ENCODE assay signal across 15 cellular contexts in the genomic region with DNA sequence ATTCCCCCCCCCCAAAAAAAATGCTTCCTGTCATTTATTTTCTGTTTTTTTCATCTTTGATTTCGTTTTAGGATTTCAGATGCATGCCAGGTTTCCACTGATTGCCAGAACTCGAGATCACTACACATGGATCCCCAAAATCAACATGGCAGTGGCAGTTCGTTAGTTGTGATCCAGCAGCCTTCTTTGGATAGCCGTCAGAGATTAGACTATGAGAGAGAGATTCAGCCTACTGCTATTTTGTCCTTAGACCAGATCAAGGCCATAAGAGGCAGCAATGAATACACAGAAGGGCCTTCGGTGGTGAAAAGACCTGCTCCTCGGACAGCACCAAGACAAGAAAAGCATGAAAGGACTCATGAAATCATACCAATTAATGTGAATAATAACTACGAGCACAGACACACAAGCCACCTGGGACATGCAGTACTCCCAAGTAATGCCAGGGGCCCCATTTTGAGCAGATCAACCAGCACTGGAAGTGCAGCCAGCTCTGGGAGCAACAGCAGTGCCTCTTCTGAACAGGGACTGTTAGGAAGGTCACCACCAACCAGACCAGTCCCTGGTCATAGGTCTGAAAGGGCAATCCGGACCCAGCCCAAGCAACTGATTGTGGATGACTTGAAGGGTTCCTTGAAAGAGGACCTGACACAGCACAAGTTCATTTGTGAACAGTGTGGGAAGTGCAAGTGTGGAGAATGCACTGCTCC. TPM values are rescaled to one million over a fixed set of nuclear protein-coding genes. Genes with fewer than 3 reads are reported as not detected.
A peak's percentile ranks its signal among the peaks of the same experiment; 100 is the strongest.
DNase-seq lines count a peak whose midpoint lies in the region; ATAC-seq, FAIRE-seq and TF ChIP-seq lines count a peak whose summit lies in the region.
"Had no signal": no experiment of that assay in that cellular context is flagged by ENCODE, and none has a peak within 500 bp of the region (broad histone marks: within the 10 kb centered on the region; RNA-seq: fewer than 3 reads in every experiment).

No MANE protein-coding gene starts in this region.

- H3K27ac ChIP-seq in astrocyte (ENCODE audit: low read depth, low read length) = no peak overlapping the region
- peak overlapping the region; percentile 90 for H3K27ac ChIP-seq in HepG2 (ENCODE audit: extremely low read length, insufficient read depth, low read length)
- H3K27ac ChIP-seq: 22Rv1 had no signal

- POLR2A ChIA-PET in HepG2 (lab: Yijun Ruan, JAX) = interaction anchor here (0.8 to 2.3 kb wide), 3 partner anchors 12 to 153 kb away, joined by 3 to 12 read pairs (median 11); no protein-coding TSS in a partner anchor

- no peak for TF ChIP-seq EP300 in HepG2 (IDR thresholded peaks at IDR 0.05; ENCODE audit: low read depth in 2 of 2, low read length in 2 of 2)
- no peak for TF ChIP-seq EP300 in HepG2 (CRISPR knock-in tag; IDR thresholded peaks at IDR 0.05; ENCODE audit: borderline replicate concordance)

- H3K4me1 Mint-ChIP-seq in astrocyte (ENCODE audit: low read depth, unreplicated experiment) = peaks cover 9% of the 10 kb centered on the region
- H3K4me1 Mint-ChIP-seq in stimulated activated naive CD8-positive, alpha-beta T cell treated with anti-CD3 and anti-CD28 coated beads, Interleukin-15, amount 100 ng/mL, for 72 hours = peaks cover 44% of the 10 kb centered on the region

- H2AFZ ChIP-seq in astrocyte (ENCODE audit: low read depth, low read length) (no peak overlapping the region), HepG2 (ENCODE audit: low read length) (no peak overlapping the region)

- ATAC-seq in HepG2 = peak; percentile 18
- ATAC-seq in stimulated activated naive CD8-positive, alpha-beta T cell treated with anti-CD3 and anti-CD28 coated beads, Interleukin-15, amount 100 ng/mL, for 72 hours = no peak

- in situ Hi-C loops in HepG2 (cut with HindIII; ENCODE audit: extremely low pct_ligation_motif_present, low pct_unique_long_range_greater_than_20kb) = no loop called here

- H3K9me3 Mint-ChIP-seq in astrocyte (ENCODE audit: unreplicated experiment) = peaks cover 2% of the 10 kb centered on the region
- no peaks in the 10 kb centered on the region for H3K9me3 Mint-ChIP-seq in stimulated activated naive CD8-positive, alpha-beta T cell treated with anti-CD3 and anti-CD28 coated beads, Interleukin-15, amount 100 ng/mL, for 72 hours

- intact Hi-C loops in HepG2 (cut with micrococcal nuclease; ENCODE audit: unreplicated experiment) = loop anchor here (5.0 kb wide), 1 partner anchor 41 kb away; no protein-coding TSS in a partner anchor

- no peak overlapping the region for H3K27ac Mint-ChIP-seq in astrocyte (ENCODE audit: unreplicated experiment)
- peak overlapping the region; percentile 50 to 80 for H3K27ac Mint-ChIP-seq in stimulated activated naive CD8-positive, alpha-beta T cell treated with anti-CD3 and anti-CD28 coated beads, Interleukin-15, amount 100 ng/mL, for 72 hours

- no peak for TF ChIP-seq RAD21 in HepG2 (CRISPR knock-in tag; IDR thresholded peaks at IDR 0.05)

- 45% methylated on average over 8 of the region's 8 CpGs for WGBS in HepG2 (ENCODE audit: low lambda C conversion rate)

- H3K79me2 ChIP-seq in astrocyte (ENCODE audit: insufficient read depth, low read length) (peaks cover 3% of the 10 kb centered on the region), HepG2 (ENCODE audit: insufficient read depth, low read length) (peaks cover 90% of the 10 kb centered on the region)

- no peak overlapping the region for H3K4me3 ChIP-seq in astrocyte (ENCODE audit: insufficient read depth, low read depth, low read length)
- H3K4me3 ChIP-seq in HepG2 (replicated peaks in 1 of 3; ENCODE audit: insufficient read depth in 1 of 3, low read depth in 2 of 3, low read length in 3 of 3) = peak overlapping the region; percentile 83 to 96 (median 90)

- H3K36me3 ChIP-seq in astrocyte (ENCODE audit: insufficient read depth, low read length) = no peaks in the 10 kb centered on the region
- H3K36me3 ChIP-seq in HepG2 (replicated peaks in 1 of 2; ENCODE audit: control insufficient read depth in 1 of 2, insufficient read depth in 2 of 2, low read length in 2 of 2) = peaks cover 20 to 34% of the 10 kb centered on the region in 2 experiments

- no peaks in the 10 kb centered on the region for H3K27me3 Mint-ChIP-seq in astrocyte (ENCODE audit: low read depth, unreplicated experiment)
- H3K27me3 Mint-ChIP-seq in stimulated activated naive CD8-positive, alpha-beta T cell treated with anti-CD3 and anti-CD28 coated beads, Interleukin-15, amount 100 ng/mL, for 72 hours = no peaks in the 10 kb centered on the region

- no TSS peak for BruUV-seq in HepG2 (replicated peaks; lab: Mats Ljungman, UMichigan)

- H3K9me3 ChIP-seq in astrocyte (ENCODE audit: insufficient read depth, low read depth, low read length) (no peaks in the 10 kb centered on the region), HepG2 (ENCODE audit: low read length) (no peaks in the 10 kb centered on the region)

- TF ChIP-seq CTCF in astrocyte (IDR thresholded peaks at IDR 0.05; ENCODE audit: insufficient read depth, low read depth, low read length) = no peak
- TF ChIP-seq CTCF in HepG2 (CRISPR knock-in tag; IDR thresholded peaks at IDR 0.05) = no peak
- no peak for TF ChIP-seq CTCF in GM10266 (IDR thresholded peaks at IDR 0.05; ENCODE audit: control insufficient read depth, insufficient read depth, low read depth, missing control alignments)

- H3K9ac ChIP-seq in astrocyte (ENCODE audit: low read length) (no peak overlapping the region), HepG2 (ENCODE audit: insufficient read depth, low read depth, low read length) (peak overlapping the region; percentile 87)

- H3K36me3 Mint-ChIP-seq in astrocyte (ENCODE audit: low read depth, unreplicated experiment) = peaks cover 29% of the 10 kb centered on the region

- peak in 1 of 2 experiments; percentile 25; a peak in 1 of 4 replicates for TF ChIP-seq POLR2A in HepG2 (IDR thresholded peaks at IDR 0.05; ENCODE audit: insufficient read depth in 1 of 2, low read depth in 2 of 2, low read length in 2 of 2)

- H4K20me1 ChIP-seq in astrocyte (ENCODE audit: insufficient read depth, low read length) = no peaks in the 10 kb centered on the region
- H4K20me1 ChIP-seq in HepG2 (ENCODE audit: insufficient read depth, low read length) = peaks cover 47% of the 10 kb centered on the region

- CTCF ChIA-PET in HepG2 (lab: Yijun Ruan, JAX; ENCODE audit: low intra/inter-chr PET ratio, low total read pairs) = no interaction called here

- DNase-seq in DMS53 (lab: John Stamatoyannopoulos, UW) = peak; percentile 13
- no peak for DNase-seq in DMS53 treated with DMSO at 0.1 percent for 48 hours (lab: John Stamatoyannopoulos, UW; ENCODE audit: unreplicated experiment)
- DNase-seq in astrocyte (ENCODE audit: low read depth) = no peak
- no peak for DNase-seq in HepG2 (ENCODE audit: low spot score)
- DNase-seq in stimulated activated naive CD8-positive, alpha-beta T cell treated with anti-CD3 and anti-CD28 coated beads, Interleukin-15, amount 100 ng/mL, for 72 hours = no peak
- DNase-seq in GM10266 (ENCODE audit: extremely low spot score) = no peak
- DNase-seq in NOMO-1 (lab: John Stamatoyannopoulos, UW; ENCODE audit: unreplicated experiment in 2 of 2) = no peak
- DNase-seq in H4 (ENCODE audit: low spot score) = no peak
- DNase-seq: activated naive CD4-positive, alpha-beta T cell treated with anti-CD3 and anti-CD28 coated beads, Interleukin-2, amount 50 U/mL, for 16 hours; DMS79; kidney glomerular epithelial cell; NCI-H2081 treated with DMSO at 0.1 percent for 48 hours; OCI-M1 had no signal

- H3K4me1 ChIP-seq in astrocyte (ENCODE audit: insufficient read depth, low read length) = peaks cover 9% of the 10 kb centered on the region
- peaks cover 57% of the 10 kb centered on the region for H3K4me1 ChIP-seq in HepG2 (ENCODE audit: insufficient read depth, low read length)

- H3K4me3 Mint-ChIP-seq in astrocyte (ENCODE audit: unreplicated experiment) = peak overlapping the region; percentile 99
- H3K4me3 Mint-ChIP-seq in stimulated activated naive CD8-positive, alpha-beta T cell treated with anti-CD3 and anti-CD28 coated beads, Interleukin-15, amount 100 ng/mL, for 72 hours = peak overlapping the region; percentile 76 to 92

- H3K4me2 ChIP-seq in astrocyte (ENCODE audit: low read length) = no peak overlapping the region
- H3K4me2 ChIP-seq in HepG2 (ENCODE audit: low read depth, low read length) = peak overlapping the region; percentile 74

- FAIRE-seq in astrocyte (lab: Jason Lieb, UNC) (no peak), HepG2 (lab: Jason Lieb, UNC) (no peak)
- FAIRE-seq: endometrium had no signal

- H3K27me3 ChIP-seq in astrocyte (ENCODE audit: insufficient read depth, low read length) (no peaks in the 10 kb centered on the region), HepG2 (ENCODE audit: control insufficient read depth in 1 of 2, insufficient read depth in 2 of 2, low read length in 2 of 2) (no peaks in the 10 kb centered on the region; a peak in 1 of 5 replicates)

TF ChIP-seq in HepG2, 621 proteins besides CTCF, POLR2A, EP300 and RAD21 (continues in another document):
- no peak for TF ChIP-seq FOXM1 (CRISPR knock-in tag; IDR thresholded peaks at IDR 0.05)
- no peak for TF ChIP-seq MAFG (CRISPR knock-in tag; IDR thresholded peaks at IDR 0.05)
- no peak for TF ChIP-seq NFKBIZ (CRISPR knock-in tag; IDR thresholded peaks at IDR 0.05)

RNA-seq across cellular contexts. Expression of a gene that starts 5.0 kb away (rescaled TPM):
- total RNA-seq in astrocyte (44.5 and 51.6 TPM in 2 replicates), HepG2 (2016; rRNA removed; fragmentation: Illumina TruSeq; extraction: Trizol) (22.5 and 24.7 TPM in 2 replicates)
- 4.3 and 5.4 TPM in 2 replicates for total RNA-seq in HepG2 (2016; cell fraction: cytosol; rRNA removed; fragmentation: Illumina TruSeq; extraction: Trizol; ENCODE audit: low read depth)
- total RNA-seq in HepG2 (2016; cell fraction: insoluble cytoplasmic fraction; rRNA removed; fragmentation: Illumina TruSeq; extraction: Trizol) = 21.4 and 23.6 TPM in 2 replicates
- total RNA-seq in HepG2 (2016; cell fraction: membrane; rRNA removed; fragmentation: Illumina TruSeq; extraction: Trizol) = 14.5 and 17.5 TPM in 2 replicates
- total RNA-seq in HepG2 (2016; cell fraction: nucleus; rRNA removed; fragmentation: Illumina TruSeq; extraction: Trizol) = 31.3 and 35.8 TPM in 2 replicates
- 33.4 and 35.4 TPM in 2 replicates for polyA plus RNA-seq in HepG2 (2011; rRNA removed)
- 19.4 and 28.2 TPM in 2 replicates for polyA plus RNA-seq in HepG2 (2011; cell fraction: cytosol; rRNA removed)
- 51.7 and 53.2 TPM in 2 replicates for polyA plus RNA-seq in HepG2 (2011; cell fraction: nucleus; rRNA removed)
- 31.5 and 33.4 TPM in 2 replicates for polyA plus RNA-seq in HepG2 (2012)
- polyA plus RNA-seq in HepG2 (2016; cell fraction: cytosol; fragmentation: Illumina TruSeq; extraction: Trizol; ENCODE audit: low read depth) = 1.8 and 1.9 TPM in 2 replicates
- 22.0 and 23.2 TPM in 2 replicates for polyA plus RNA-seq in HepG2 (2016; cell fraction: insoluble cytoplasmic fraction; fragmentation: Illumina TruSeq; extraction: Trizol; ENCODE audit: low read depth)
- polyA plus RNA-seq in HepG2 (2016; cell fraction: membrane; fragmentation: Illumina TruSeq; extraction: Trizol; ENCODE audit: low read depth) = 7.4 and 7.5 TPM in 2 replicates
- polyA plus RNA-seq in HepG2 (2016; cell fraction: nucleus; fragmentation: Illumina TruSeq; extraction: Trizol; ENCODE audit: insufficient read depth, low read depth) = 70.5 and 74.3 TPM in 2 replicates
- 0.26 and 48.0 TPM in 2 replicates for polyA minus RNA-seq in HepG2 (2011; rRNA and poly(A)+ RNA removed; ENCODE audit: low replicate concordance)
- 37.3 and 43.9 TPM in 2 replicates for polyA minus RNA-seq in HepG2 (2011; cell fraction: cytosol; rRNA and poly(A)+ RNA removed)
- 61.7 and 66.8 TPM in 2 replicates for polyA minus RNA-seq in HepG2 (2011; cell fraction: nucleus; rRNA and poly(A)+ RNA removed)
- total RNA-seq in H4 (2014; rRNA removed; shearing (Covaris generic)) = 1.3 and 2.6 TPM in 2 replicates
